ENCODE assay signal across 1 cellular context in the genomic region with DNA sequence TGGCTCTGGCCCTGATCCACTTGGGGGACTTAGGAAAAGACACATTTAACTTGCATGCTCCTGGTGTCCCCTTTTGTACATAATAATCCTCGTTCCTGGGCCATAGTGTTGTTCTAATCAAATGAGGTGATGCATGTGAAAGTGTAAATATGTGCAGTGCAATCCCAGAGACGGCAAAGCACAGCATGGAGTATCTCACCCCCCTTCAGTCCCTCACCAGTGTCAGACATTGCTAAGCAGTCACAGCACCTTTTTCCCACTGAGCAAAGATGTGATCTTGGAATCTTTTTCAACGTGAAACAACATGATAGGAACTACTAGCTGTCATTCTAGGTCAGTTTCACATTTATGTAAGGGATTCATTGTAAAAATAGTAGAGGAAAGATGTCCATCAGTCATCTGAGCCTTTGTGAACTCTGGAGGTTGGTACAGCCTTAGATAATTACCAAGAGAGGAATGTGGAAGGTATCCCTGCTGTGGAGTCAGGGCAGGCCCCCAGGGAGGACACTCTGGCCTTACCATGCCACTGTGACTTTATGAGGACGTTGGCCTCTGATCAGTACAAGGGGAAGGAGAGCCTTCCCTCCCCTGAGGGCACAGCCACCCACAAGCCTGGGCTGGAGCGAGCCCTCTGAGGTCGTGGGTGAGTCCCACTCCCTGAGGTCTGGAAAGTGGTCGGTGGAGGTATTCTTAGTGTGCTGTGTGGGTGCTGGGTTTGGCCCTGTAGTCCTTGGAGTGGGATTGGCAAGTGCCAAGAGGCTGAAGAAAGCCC.
TF ChIP-seq lines count a peak whose summit lies in the region.

No MANE protein-coding gene starts in this region.

TF ChIP-seq in neural cell, 6 proteins besides CTCF, POLR2A, EP300 and RAD21 (continued from another document):
- TF ChIP-seq REST (IDR thresholded peaks at IDR 0.05; ENCODE audit: borderline replicate concordance) (no peak), SMC3 (conservative IDR thresholded peaks at IDR 0.05; ENCODE audit: poor library complexity) (no peak), TAF1 (IDR thresholded peaks at IDR 0.05; ENCODE audit: low read depth) (no peak)
TF ChIP-seq in neural cell: peak in this region for 0.
